Comparison of ENCODE assay signal across 1 cellular context in the genomic region with DNA sequence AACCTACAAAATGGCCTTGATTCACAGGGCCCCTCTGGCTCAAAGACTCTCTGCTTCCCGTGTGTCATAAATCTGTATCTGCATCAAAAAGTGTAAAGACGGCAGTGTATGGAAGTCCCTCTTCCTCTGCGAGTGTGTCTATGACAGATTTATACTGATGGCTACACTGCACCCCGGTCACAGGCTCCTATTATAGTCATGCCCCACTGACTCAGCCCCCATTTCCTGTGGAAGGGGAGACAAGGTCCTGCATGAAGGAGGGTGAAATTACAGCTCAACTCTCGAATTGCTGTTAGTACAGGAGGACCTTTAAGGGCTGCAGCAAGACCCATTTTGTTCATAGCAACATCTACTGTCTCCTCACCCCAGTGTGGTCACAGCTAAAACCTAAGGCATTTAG.
TF ChIP-seq lines count a peak whose summit lies in the region.

No MANE protein-coding gene starts in this region.

TF ChIP-seq in HCT116, 20 proteins besides CTCF, POLR2A, EP300 and RAD21 (continued from another document):
- TF ChIP-seq, protein P1, sequence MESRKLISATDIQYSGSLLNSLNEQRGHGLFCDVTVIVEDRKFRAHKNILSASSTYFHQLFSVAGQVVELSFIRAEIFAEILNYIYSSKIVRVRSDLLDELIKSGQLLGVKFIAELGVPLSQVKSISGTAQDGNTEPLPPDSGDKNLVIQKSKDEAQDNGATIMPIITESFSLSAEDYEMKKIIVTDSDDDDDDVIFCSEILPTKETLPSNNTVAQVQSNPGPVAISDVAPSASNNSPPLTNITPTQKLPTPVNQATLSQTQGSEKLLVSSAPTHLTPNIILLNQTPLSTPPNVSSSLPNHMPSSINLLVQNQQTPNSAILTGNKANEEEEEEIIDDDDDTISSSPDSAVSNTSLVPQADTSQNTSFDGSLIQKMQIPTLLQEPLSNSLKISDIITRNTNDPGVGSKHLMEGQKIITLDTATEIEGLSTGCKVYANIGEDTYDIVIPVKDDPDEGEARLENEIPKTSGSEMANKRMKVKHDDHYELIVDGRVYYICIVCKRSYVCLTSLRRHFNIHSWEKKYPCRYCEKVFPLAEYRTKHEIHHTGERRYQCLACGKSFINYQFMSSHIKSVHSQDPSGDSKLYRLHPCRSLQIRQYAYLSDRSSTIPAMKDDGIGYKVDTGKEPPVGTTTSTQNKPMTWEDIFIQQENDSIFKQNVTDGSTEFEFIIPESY (IDR thresholded peaks at IDR 0.05; ENCODE audit: extremely low read depth, insufficient replicate concordance, low read length): no peak
- no peak for TF ChIP-seq CEBPB (IDR thresholded peaks at IDR 0.05; ENCODE audit: low read depth)
- TF ChIP-seq FOSL1 (IDR thresholded peaks at IDR 0.05; ENCODE audit: low read depth): no peak
- peak; percentile 39; the same call in 1 of the 2 replicates for TF ChIP-seq SP1 (IDR thresholded peaks at IDR 0.05; ENCODE audit: low read depth)
- TF ChIP-seq CBX3 (IDR thresholded peaks at IDR 0.05; ENCODE audit: low read depth): no peak
TF ChIP-seq in HCT116: peak in this region for 4.
